In genomic region chr5:4192111-4192510, GRCh38 we compare ENCODE assay signal across 9 cellular contexts.
"Had no signal": no experiment of that assay in that cellular context is flagged by ENCODE, and none has a peak within 500 bp of the region (broad histone marks: within the 10 kb centered on the region; RNA-seq: fewer than 3 reads in every experiment).

No MANE protein-coding gene starts in this region.

- H3K27ac ChIP-seq: GM23248, HL-60 had no signal

- H2AFZ ChIP-seq: GM23248 had no signal

- H3K27ac Mint-ChIP-seq: HFFc6, IgD-negative memory B cell had no signal

- H3K4me1 Mint-ChIP-seq: IgD-negative memory B cell had no signal

- H3K9me3 ChIP-seq: HAP-1 had no signal

- H3K4me3 Mint-ChIP-seq: HFFc6, IgD-negative memory B cell had no signal

- H3K36me3 Mint-ChIP-seq: IgD-negative memory B cell had no signal

- H3K4me1 ChIP-seq: HAP-1 had no signal

- ATAC-seq: HCT116 had no signal

- H3K9ac ChIP-seq: GM23248 had no signal

- DNase-seq: GM23248, H7, HFFc6, KG1 had no signal

- FAIRE-seq: HepG2 had no signal

- H3K36me3 ChIP-seq: HAP-1 had no signal

- H3K4me3 ChIP-seq: GM23248, HAP-1 had no signal
